In the genomic region with DNA sequence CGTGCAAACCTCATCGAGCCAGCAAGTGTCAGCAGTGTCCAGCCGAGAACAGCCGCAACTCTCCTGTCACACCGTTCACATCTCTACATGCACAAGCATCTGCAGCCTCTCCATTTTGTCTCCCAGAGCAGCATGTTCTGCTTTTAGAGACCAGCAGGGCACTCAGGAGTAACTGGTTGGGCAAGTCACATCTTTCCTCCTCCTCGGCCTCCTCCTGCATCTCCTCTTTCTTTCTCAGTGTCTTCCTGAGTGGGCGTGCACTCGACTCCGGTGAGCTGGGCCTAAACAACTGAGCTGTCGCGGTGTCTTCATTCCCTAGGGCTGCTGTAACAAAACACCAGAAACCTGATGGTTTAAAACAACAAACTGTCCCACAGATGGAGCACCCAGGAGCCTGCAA, we compare ENCODE assay signal across 16 cellular contexts.
"Had no signal": no experiment of that assay in that cellular context is flagged by ENCODE, and none has a peak within 500 bp of the region (broad histone marks: within the 10 kb centered on the region; RNA-seq: fewer than 3 reads in every experiment).

No MANE protein-coding gene starts in this region.

- H3K36me3 ChIP-seq: breast epithelium, gastroesophageal sphincter, left ventricle myocardium inferior, thyroid gland had no signal

- H3K4me3 Mint-ChIP-seq: activated naive CD8-positive, alpha-beta T cell treated with anti-CD3 and anti-CD28 coated beads, Interleukin-2, amount 50 U/mL, for 24 hours; activated T-helper 17 cell treated with anti-CD3 and anti-CD28 coated beads, Interleukin-2, amount 50 U/mL, for 72 hours; naive thymus-derived CD4-positive, alpha-beta T cell; stimulated activated memory B cell treated with anti-CD40 and anti-IgM and Interleukin-4, amounts not matched to agents 10 μg/mL and 1 μg/mL and 100 μg/mL, for 72 hours had no signal

- H3K27ac Mint-ChIP-seq: activated naive CD8-positive, alpha-beta T cell treated with anti-CD3 and anti-CD28 coated beads, Interleukin-2, amount 50 U/mL, for 24 hours; activated T-helper 17 cell treated with anti-CD3 and anti-CD28 coated beads, Interleukin-2, amount 50 U/mL, for 72 hours; naive thymus-derived CD4-positive, alpha-beta T cell; stimulated activated memory B cell treated with anti-CD40 and anti-IgM and Interleukin-4, amounts not matched to agents 10 μg/mL and 1 μg/mL and 100 μg/mL, for 72 hours had no signal

- H3K27me3 ChIP-seq: breast epithelium, thyroid gland had no signal

- H3K9me3 Mint-ChIP-seq: activated naive CD8-positive, alpha-beta T cell treated with anti-CD3 and anti-CD28 coated beads, Interleukin-2, amount 50 U/mL, for 24 hours; activated T-helper 17 cell treated with anti-CD3 and anti-CD28 coated beads, Interleukin-2, amount 50 U/mL, for 72 hours; stimulated activated memory B cell treated with anti-CD40 and anti-IgM and Interleukin-4, amounts not matched to agents 10 μg/mL and 1 μg/mL and 100 μg/mL, for 72 hours had no signal

- H3K27ac ChIP-seq: breast epithelium, gastroesophageal sphincter, left ventricle myocardium inferior, thyroid gland had no signal

- H3K4me1 ChIP-seq: breast epithelium, gastroesophageal sphincter, left ventricle myocardium inferior, thyroid gland had no signal

- DNase-seq: activated CD4-positive, alpha-beta T cell treated with anti-CD3 and anti-CD28 coated beads for 1 hour; activated CD4-positive, alpha-beta T cell treated with anti-CD3 and anti-CD28 coated beads, Interleukin-2, amount 50 U/mL, for 4 hours; activated naive CD4-positive, alpha-beta T cell treated with Interleukin-2 at 50 U/mL for 16 hours; activated naive CD8-positive, alpha-beta T cell treated with anti-CD3 and anti-CD28 coated beads, Interleukin-2, amount 50 U/mL, for 24 hours; aorta; dermis blood vessel endothelial cell; erythroblast; left ventricle myocardium inferior; mucosa of descending colon; naive thymus-derived CD4-positive, alpha-beta T cell; stimulated activated CD4-positive, alpha-beta T cell treated with anti-CD3 and anti-CD28 coated beads, Interleukin-2, amount 100 ng/mL, for 48 hours; thyroid gland had no signal

- H3K4me1 Mint-ChIP-seq: activated naive CD8-positive, alpha-beta T cell treated with anti-CD3 and anti-CD28 coated beads, Interleukin-2, amount 50 U/mL, for 24 hours; activated T-helper 17 cell treated with anti-CD3 and anti-CD28 coated beads, Interleukin-2, amount 50 U/mL, for 72 hours; naive thymus-derived CD4-positive, alpha-beta T cell; stimulated activated memory B cell treated with anti-CD40 and anti-IgM and Interleukin-4, amounts not matched to agents 10 μg/mL and 1 μg/mL and 100 μg/mL, for 72 hours had no signal

- H3K4me3 ChIP-seq: breast epithelium, gastroesophageal sphincter, left ventricle myocardium inferior, mucosa of descending colon, thyroid gland had no signal

- H3K36me3 Mint-ChIP-seq: stimulated activated memory B cell treated with anti-CD40 and anti-IgM and Interleukin-4, amounts not matched to agents 10 μg/mL and 1 μg/mL and 100 μg/mL, for 72 hours had no signal
